In the genomic region with DNA sequence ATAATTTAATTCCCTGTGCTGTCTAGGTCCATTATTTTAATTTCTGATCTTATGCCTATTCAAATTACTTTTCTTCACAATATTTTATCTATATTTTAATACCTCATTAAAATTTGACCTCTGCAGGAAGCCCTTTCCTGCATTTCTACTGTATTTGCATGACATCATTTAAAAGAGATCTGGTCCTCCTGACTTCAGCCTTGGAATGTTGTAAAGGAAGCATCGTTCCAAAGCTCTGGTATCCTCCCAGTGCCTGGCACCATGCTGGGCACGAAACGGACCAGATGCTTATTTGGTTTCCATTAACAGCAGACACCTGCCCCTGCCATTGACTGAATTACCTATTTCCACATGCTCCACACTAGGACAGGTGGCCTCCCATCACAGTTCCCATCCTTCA, we compare ENCODE assay signal across 26 cellular contexts.
"Had no signal": no experiment of that assay in that cellular context is flagged by ENCODE, and none has a peak within 500 bp of the region (broad histone marks: within the 10 kb centered on the region; RNA-seq: fewer than 3 reads in every experiment).

No MANE protein-coding gene starts in this region.

- H3K9me3 ChIP-seq: heart left ventricle, lower lobe of right lung, ovary, tibial artery, vagina had no signal

- FAIRE-seq: islet of Langerhans, TTC549 had no signal

- H3K27ac ChIP-seq: lower lobe of right lung, neural progenitor cell, ovary, tibial artery had no signal

- H2AFZ ChIP-seq: neural progenitor cell had no signal

- H3K27me3 Mint-ChIP-seq: activated CD8-positive, alpha-beta T cell treated with anti-CD3 and anti-CD28 coated beads for 36 hours; central memory CD8-positive, alpha-beta T cell; naive B cell; stimulated activated memory B cell treated with anti-CD40 and anti-IgM and Interleukin-4, amounts not matched to agents 10 μg/mL and 1 μg/mL and 100 μg/mL, for 72 hours had no signal

- H3K4me1 Mint-ChIP-seq: central memory CD8-positive, alpha-beta T cell; stimulated activated memory B cell treated with anti-CD40 and anti-IgM and Interleukin-4, amounts not matched to agents 10 μg/mL and 1 μg/mL and 100 μg/mL, for 72 hours had no signal

- H3K9ac ChIP-seq: neural progenitor cell had no signal

- H3K27ac Mint-ChIP-seq: activated CD8-positive, alpha-beta T cell treated with anti-CD3 and anti-CD28 coated beads for 36 hours; activated naive CD4-positive, alpha-beta T cell treated with anti-CD3 and anti-CD28 coated beads, Interleukin-2, amount 50 U/mL, for 72 hours; neural progenitor cell; stimulated activated memory B cell treated with anti-CD40 and anti-IgM and Interleukin-4, amounts not matched to agents 10 μg/mL and 1 μg/mL and 100 μg/mL, for 72 hours; WTC11 had no signal

- H3K36me3 ChIP-seq: brain microvascular endothelial cell, heart left ventricle, lower lobe of right lung, neural progenitor cell, ovary, tibial artery, vagina had no signal

- H3K4me2 ChIP-seq: neural progenitor cell had no signal

- H3K36me3 Mint-ChIP-seq: activated naive CD4-positive, alpha-beta T cell treated with anti-CD3 and anti-CD28 coated beads, Interleukin-2, amount 50 U/mL, for 72 hours; naive B cell; neural progenitor cell; stimulated activated memory B cell treated with anti-CD40 and anti-IgM and Interleukin-4, amounts not matched to agents 10 μg/mL and 1 μg/mL and 100 μg/mL, for 72 hours; WTC11 had no signal

- DNase-seq: activated CD4-positive, alpha-beta T cell treated with anti-CD3 and anti-CD28 coated beads for 48 hours; activated CD8-positive, alpha-beta memory T cell treated with anti-CD3 and anti-CD28 coated beads, Interleukin-2, amount 50 U/mL, for 4 hours; activated CD8-positive, alpha-beta T cell treated with anti-CD3 and anti-CD28 coated beads for 36 hours; activated effector memory CD4-positive, alpha-beta T cell treated with anti-CD3 and anti-CD28 coated beads, Interleukin-2, amount 50 U/mL, for 16 hours; activated T-cell treated with anti-CD3 and anti-CD28 coated beads, Interleukin-2, amount 50 U/mL, for 48 hours; amniotic stem cell; cortex of kidney; effector memory CD4-positive, alpha-beta T cell; foreskin melanocyte; heart left ventricle; left colon; lower lobe of right lung; naive B cell; ovary; stimulated activated CD4-positive, alpha-beta T cell treated with anti-CD3 and anti-CD28 coated beads, Interleukin-2, amount 100 ng/mL, for 48 hours; T-helper 2 cell; tibial artery had no signal

- H3K4me3 ChIP-seq: heart left ventricle, lower lobe of right lung, neural progenitor cell, ovary, tibial artery, vagina had no signal

- H3K4me1 ChIP-seq: neural progenitor cell had no signal

- H3K27me3 ChIP-seq: brain microvascular endothelial cell, heart left ventricle, neural progenitor cell, ovary, tibial artery, vagina had no signal

- H3K4me3 Mint-ChIP-seq: activated CD8-positive, alpha-beta T cell treated with anti-CD3 and anti-CD28 coated beads for 36 hours; central memory CD8-positive, alpha-beta T cell; naive B cell; neural progenitor cell; stimulated activated memory B cell treated with anti-CD40 and anti-IgM and Interleukin-4, amounts not matched to agents 10 μg/mL and 1 μg/mL and 100 μg/mL, for 72 hours; WTC11 had no signal

- H3K9me3 Mint-ChIP-seq: activated CD8-positive, alpha-beta T cell treated with anti-CD3 and anti-CD28 coated beads for 36 hours; activated naive CD4-positive, alpha-beta T cell treated with anti-CD3 and anti-CD28 coated beads, Interleukin-2, amount 50 U/mL, for 72 hours; central memory CD8-positive, alpha-beta T cell; stimulated activated memory B cell treated with anti-CD40 and anti-IgM and Interleukin-4, amounts not matched to agents 10 μg/mL and 1 μg/mL and 100 μg/mL, for 72 hours; WTC11 had no signal
